In the genomic region with DNA sequence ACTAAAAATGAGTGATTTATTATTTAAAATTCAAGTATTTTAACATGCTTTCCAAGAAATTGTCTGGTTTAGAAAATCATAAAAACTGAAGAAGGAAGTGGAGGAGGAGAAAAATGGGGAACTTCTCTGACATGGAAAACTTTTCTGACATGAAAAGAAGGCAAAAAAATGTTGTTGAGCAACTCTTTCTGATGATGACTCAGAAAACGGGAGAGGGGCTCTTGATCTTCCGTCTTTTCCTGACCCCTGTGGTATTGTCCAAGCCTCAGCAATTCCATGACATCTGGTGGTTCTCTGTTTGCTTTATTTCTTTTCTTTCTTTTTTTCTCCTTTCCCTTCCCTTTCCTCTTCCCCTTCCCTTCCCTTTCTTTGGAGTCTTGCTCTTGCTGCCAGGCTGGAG, we compare ENCODE assay signal across 1 cellular context.
TF ChIP-seq lines count a peak whose summit lies in the region.

No MANE protein-coding gene starts in this region.

TF ChIP-seq in GM23338, 12 proteins besides CTCF, POLR2A, EP300 and RAD21:
- TF ChIP-seq EZH2 (IDR thresholded peaks at IDR 0.05; ENCODE audit: low read depth, unreplicated experiment) (no peak), STAT1 (IDR thresholded peaks at IDR 0.05; ENCODE audit: unreplicated experiment) (no peak), ZNF114 (CRISPR knock-in tag; IDR thresholded peaks at IDR 0.05) (no peak), JUNB (IDR thresholded peaks at IDR 0.05; ENCODE audit: unreplicated experiment) (no peak), ZNF331 (CRISPR knock-in tag; IDR thresholded peaks at IDR 0.05; ENCODE audit: low read depth) (no peak), EZH2phosphoT487 (IDR thresholded peaks at IDR 0.05; ENCODE audit: unreplicated experiment) (no peak), POLR2AphosphoS5 (IDR thresholded peaks at IDR 0.05; ENCODE audit: low read depth) (no peak), CREB1 (CRISPR knock-in tag; IDR thresholded peaks at IDR 0.05; ENCODE audit: low read depth) (no peak)
- TF ChIP-seq, protein P1, sequence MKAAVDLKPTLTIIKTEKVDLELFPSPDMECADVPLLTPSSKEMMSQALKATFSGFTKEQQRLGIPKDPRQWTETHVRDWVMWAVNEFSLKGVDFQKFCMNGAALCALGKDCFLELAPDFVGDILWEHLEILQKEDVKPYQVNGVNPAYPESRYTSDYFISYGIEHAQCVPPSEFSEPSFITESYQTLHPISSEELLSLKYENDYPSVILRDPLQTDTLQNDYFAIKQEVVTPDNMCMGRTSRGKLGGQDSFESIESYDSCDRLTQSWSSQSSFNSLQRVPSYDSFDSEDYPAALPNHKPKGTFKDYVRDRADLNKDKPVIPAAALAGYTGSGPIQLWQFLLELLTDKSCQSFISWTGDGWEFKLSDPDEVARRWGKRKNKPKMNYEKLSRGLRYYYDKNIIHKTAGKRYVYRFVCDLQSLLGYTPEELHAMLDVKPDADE (IDR thresholded peaks at IDR 0.05): no peak
- TF ChIP-seq, protein P2, sequence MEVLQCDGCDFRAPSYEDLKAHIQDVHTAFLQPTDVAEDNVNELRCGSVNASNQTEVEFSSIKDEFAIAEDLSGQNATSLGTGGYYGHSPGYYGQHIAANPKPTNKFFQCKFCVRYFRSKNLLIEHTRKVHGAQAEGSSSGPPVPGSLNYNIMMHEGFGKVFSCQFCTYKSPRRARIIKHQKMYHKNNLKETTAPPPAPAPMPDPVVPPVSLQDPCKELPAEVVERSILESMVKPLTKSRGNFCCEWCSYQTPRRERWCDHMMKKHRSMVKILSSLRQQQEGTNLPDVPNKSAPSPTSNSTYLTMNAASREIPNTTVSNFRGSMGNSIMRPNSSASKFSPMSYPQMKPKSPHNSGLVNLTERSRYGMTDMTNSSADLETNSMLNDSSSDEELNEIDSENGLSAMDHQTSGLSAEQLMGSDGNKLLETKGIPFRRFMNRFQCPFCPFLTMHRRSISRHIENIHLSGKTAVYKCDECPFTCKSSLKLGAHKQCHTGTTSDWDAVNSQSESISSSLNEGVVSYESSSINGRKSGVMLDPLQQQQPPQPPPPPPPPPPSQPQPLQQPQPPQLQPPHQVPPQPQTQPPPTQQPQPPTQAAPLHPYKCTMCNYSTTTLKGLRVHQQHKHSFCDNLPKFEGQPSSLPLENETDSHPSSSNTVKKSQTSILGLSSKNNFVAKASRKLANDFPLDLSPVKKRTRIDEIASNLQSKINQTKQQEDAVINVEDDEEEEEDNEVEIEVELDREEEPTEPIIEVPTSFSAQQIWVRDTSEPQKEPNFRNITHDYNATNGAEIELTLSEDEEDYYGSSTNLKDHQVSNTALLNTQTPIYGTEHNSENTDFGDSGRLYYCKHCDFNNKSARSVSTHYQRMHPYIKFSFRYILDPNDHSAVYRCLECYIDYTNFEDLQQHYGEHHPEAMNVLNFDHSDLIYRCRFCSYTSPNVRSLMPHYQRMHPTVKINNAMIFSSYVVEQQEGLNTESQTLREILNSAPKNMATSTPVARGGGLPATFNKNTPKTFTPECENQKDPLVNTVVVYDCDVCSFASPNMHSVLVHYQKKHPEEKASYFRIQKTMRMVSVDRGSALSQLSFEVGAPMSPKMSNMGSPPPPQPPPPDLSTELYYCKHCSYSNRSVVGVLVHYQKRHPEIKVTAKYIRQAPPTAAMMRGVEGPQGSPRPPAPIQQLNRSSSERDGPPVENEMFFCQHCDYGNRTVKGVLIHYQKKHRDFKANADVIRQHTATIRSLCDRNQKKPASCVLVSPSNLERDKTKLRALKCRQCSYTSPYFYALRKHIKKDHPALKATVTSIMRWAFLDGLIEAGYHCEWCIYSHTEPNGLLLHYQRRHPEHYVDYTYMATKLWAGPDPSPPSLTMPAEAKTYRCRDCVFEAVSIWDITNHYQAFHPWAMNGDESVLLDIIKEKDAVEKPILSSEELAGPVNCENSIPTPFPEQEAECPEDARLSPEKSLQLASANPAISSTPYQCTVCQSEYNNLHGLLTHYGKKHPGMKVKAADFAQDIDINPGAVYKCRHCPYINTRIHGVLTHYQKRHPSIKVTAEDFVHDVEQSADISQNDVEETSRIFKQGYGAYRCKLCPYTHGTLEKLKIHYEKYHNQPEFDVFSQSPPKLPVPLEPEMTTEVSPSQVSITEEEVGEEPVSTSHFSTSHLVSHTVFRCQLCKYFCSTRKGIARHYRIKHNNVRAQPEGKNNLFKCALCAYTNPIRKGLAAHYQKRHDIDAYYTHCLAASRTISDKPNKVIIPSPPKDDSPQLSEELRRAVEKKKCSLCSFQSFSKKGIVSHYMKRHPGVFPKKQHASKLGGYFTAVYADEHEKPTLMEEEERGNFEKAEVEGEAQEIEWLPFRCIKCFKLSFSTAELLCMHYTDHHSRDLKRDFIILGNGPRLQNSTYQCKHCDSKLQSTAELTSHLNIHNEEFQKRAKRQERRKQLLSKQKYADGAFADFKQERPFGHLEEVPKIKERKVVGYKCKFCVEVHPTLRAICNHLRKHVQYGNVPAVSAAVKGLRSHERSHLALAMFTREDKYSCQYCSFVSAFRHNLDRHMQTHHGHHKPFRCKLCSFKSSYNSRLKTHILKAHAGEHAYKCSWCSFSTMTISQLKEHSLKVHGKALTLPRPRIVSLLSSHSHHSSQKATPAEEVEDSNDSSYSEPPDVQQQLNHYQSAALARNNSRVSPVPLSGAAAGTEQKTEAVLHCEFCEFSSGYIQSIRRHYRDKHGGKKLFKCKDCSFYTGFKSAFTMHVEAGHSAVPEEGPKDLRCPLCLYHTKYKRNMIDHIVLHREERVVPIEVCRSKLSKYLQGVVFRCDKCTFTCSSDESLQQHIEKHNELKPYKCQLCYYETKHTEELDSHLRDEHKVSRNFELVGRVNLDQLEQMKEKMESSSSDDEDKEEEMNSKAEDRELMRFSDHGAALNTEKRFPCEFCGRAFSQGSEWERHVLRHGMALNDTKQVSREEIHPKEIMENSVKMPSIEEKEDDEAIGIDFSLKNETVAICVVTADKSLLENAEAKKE (CRISPR knock-in tag; IDR thresholded peaks at IDR 0.05): no peak
- TF ChIP-seq, protein P3, sequence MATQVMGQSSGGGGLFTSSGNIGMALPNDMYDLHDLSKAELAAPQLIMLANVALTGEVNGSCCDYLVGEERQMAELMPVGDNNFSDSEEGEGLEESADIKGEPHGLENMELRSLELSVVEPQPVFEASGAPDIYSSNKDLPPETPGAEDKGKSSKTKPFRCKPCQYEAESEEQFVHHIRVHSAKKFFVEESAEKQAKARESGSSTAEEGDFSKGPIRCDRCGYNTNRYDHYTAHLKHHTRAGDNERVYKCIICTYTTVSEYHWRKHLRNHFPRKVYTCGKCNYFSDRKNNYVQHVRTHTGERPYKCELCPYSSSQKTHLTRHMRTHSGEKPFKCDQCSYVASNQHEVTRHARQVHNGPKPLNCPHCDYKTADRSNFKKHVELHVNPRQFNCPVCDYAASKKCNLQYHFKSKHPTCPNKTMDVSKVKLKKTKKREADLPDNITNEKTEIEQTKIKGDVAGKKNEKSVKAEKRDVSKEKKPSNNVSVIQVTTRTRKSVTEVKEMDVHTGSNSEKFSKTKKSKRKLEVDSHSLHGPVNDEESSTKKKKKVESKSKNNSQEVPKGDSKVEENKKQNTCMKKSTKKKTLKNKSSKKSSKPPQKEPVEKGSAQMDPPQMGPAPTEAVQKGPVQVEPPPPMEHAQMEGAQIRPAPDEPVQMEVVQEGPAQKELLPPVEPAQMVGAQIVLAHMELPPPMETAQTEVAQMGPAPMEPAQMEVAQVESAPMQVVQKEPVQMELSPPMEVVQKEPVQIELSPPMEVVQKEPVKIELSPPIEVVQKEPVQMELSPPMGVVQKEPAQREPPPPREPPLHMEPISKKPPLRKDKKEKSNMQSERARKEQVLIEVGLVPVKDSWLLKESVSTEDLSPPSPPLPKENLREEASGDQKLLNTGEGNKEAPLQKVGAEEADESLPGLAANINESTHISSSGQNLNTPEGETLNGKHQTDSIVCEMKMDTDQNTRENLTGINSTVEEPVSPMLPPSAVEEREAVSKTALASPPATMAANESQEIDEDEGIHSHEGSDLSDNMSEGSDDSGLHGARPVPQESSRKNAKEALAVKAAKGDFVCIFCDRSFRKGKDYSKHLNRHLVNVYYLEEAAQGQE (IDR thresholded peaks at IDR 0.05; ENCODE audit: unreplicated experiment): no peak
